In genomic region chr19:45973564-45974338, GRCh38 we compare ENCODE assay signal across 1 cellular context.
A peak's percentile ranks its signal among the peaks of the same experiment; 100 is the strongest.
TF ChIP-seq lines count a peak whose summit lies in the region.

A gene with protein sequence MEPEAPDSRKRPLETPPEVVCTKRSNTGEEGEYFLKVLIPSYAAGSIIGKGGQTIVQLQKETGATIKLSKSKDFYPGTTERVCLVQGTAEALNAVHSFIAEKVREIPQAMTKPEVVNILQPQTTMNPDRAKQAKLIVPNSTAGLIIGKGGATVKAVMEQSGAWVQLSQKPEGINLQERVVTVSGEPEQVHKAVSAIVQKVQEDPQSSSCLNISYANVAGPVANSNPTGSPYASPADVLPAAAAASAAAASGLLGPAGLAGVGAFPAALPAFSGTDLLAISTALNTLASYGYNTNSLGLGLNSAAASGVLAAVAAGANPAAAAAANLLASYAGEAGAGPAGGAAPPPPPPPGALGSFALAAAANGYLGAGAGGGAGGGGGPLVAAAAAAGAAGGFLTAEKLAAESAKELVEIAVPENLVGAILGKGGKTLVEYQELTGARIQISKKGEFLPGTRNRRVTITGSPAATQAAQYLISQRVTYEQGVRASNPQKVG (minus strand): TSS chr19:45973865. CDS start chr19:45973351, 514 bp downstream.

TF ChIP-seq in K562, 482 proteins besides CTCF, POLR2A, EP300 and RAD21 (continued from another document):
- TF ChIP-seq, protein P1, sequence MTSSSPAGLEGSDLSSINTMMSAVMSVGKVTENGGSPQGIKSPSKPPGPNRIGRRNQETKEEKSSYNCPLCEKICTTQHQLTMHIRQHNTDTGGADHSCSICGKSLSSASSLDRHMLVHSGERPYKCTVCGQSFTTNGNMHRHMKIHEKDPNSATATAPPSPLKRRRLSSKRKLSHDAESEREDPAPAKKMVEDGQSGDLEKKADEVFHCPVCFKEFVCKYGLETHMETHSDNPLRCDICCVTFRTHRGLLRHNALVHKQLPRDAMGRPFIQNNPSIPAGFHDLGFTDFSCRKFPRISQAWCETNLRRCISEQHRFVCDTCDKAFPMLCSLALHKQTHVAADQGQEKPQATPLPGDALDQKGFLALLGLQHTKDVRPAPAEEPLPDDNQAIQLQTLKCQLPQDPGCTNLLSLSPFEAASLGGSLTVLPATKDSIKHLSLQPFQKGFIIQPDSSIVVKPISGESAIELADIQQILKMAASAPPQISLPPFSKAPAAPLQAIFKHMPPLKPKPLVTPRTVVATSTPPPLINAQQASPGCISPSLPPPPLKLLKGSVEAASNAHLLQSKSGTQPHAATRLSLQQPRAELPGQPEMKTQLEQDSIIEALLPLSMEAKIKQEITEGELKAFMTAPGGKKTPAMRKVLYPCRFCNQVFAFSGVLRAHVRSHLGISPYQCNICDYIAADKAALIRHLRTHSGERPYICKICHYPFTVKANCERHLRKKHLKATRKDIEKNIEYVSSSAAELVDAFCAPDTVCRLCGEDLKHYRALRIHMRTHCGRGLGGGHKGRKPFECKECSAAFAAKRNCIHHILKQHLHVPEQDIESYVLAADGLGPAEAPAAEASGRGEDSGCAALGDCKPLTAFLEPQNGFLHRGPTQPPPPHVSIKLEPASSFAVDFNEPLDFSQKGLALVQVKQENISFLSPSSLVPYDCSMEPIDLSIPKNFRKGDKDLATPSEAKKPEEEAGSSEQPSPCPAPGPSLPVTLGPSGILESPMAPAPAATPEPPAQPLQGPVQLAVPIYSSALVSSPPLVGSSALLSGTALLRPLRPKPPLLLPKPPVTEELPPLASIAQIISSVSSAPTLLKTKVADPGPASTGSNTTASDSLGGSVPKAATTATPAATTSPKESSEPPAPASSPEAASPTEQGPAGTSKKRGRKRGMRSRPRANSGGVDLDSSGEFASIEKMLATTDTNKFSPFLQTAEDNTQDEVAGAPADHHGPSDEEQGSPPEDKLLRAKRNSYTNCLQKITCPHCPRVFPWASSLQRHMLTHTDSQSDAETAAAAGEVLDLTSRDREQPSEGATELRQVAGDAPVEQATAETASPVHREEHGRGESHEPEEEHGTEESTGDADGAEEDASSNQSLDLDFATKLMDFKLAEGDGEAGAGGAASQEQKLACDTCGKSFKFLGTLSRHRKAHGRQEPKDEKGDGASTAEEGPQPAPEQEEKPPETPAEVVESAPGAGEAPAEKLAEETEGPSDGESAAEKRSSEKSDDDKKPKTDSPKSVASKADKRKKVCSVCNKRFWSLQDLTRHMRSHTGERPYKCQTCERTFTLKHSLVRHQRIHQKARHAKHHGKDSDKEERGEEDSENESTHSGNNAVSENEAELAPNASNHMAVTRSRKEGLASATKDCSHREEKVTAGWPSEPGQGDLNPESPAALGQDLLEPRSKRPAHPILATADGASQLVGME (CRISPR knock-in tag; IDR thresholded peaks at IDR 0.05), result no peak
- TF ChIP-seq, protein P2, sequence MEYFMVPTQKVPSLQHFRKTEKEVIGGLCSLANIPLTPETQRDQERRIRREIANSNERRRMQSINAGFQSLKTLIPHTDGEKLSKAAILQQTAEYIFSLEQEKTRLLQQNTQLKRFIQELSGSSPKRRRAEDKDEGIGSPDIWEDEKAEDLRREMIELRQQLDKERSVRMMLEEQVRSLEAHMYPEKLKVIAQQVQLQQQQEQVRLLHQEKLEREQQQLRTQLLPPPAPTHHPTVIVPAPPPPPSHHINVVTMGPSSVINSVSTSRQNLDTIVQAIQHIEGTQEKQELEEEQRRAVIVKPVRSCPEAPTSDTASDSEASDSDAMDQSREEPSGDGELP (CRISPR knock-in tag; IDR thresholded peaks at IDR 0.05; ENCODE audit: borderline replicate concordance), result peak; percentile 19; the same call in 1 of the 2 replicates
- no peak for TF ChIP-seq EZH2 (IDR thresholded peaks at IDR 0.05; ENCODE audit: borderline replicate concordance, low read depth, low read length)
- peak; percentile 10 for TF ChIP-seq NFYB (IDR thresholded peaks at IDR 0.05; ENCODE audit: extremely low read depth, insufficient read length)
- peak in 1 of 2 experiments; percentile 13; a peak in 1 of 4 replicates for TF ChIP-seq NRF1 (conservative IDR thresholded peaks at IDR 0.05 in 1 of 2, IDR thresholded peaks at IDR 0.05 in 1 of 2)
- no peak for TF ChIP-seq KLF10 (CRISPR knock-in tag; IDR thresholded peaks at IDR 0.05)
- no peak for TF ChIP-seq HDAC2 (IDR thresholded peaks at IDR 0.05)
- no peak for TF ChIP-seq ZNF41 (CRISPR knock-in tag; conservative IDR thresholded peaks at IDR 0.05)
- TF ChIP-seq TAF9B (IDR thresholded peaks at IDR 0.05; ENCODE audit: partially characterized antibody), result no peak
- TF ChIP-seq POLR2G (IDR thresholded peaks at IDR 0.05; ENCODE audit: low read depth, low read length), result no peak
- no peak for TF ChIP-seq KHSRP (IDR thresholded peaks at IDR 0.05)
- TF ChIP-seq, protein P3, sequence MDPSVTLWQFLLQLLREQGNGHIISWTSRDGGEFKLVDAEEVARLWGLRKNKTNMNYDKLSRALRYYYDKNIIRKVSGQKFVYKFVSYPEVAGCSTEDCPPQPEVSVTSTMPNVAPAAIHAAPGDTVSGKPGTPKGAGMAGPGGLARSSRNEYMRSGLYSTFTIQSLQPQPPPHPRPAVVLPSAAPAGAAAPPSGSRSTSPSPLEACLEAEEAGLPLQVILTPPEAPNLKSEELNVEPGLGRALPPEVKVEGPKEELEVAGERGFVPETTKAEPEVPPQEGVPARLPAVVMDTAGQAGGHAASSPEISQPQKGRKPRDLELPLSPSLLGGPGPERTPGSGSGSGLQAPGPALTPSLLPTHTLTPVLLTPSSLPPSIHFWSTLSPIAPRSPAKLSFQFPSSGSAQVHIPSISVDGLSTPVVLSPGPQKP (CRISPR knock-in tag; IDR thresholded peaks at IDR 0.05), result no peak
- TF ChIP-seq RBM39 (optimal IDR thresholded peaks at IDR 0.05; ENCODE audit: low read depth, low read length), result no peak
- no peak for TF ChIP-seq PHTF2 (CRISPR knock-in tag; IDR thresholded peaks at IDR 0.05)
- no peak for TF ChIP-seq ZNF695 (CRISPR knock-in tag; IDR thresholded peaks at IDR 0.05)
- 0 out of 2 replicates have a peak, but pooled peaks have one; percentile 11 for TF ChIP-seq MAX (CRISPR knock-in tag; IDR thresholded peaks at IDR 0.05)
- TF ChIP-seq ZC3H11A (IDR thresholded peaks at IDR 0.05; ENCODE audit: low read depth, low read length), result no peak
- TF ChIP-seq SP1 (CRISPR knock-in tag; IDR thresholded peaks at IDR 0.05), result peak; percentile 79
- TF ChIP-seq IFI16 (CRISPR knock-in tag; IDR thresholded peaks at IDR 0.05), result no peak
- TF ChIP-seq MGA (IDR thresholded peaks at IDR 0.05), result no peak
- peak; percentile 32; the same call in 1 of the 2 replicates for TF ChIP-seq CREM (IDR thresholded peaks at IDR 0.05; ENCODE audit: low read depth)
- TF ChIP-seq, protein P4, sequence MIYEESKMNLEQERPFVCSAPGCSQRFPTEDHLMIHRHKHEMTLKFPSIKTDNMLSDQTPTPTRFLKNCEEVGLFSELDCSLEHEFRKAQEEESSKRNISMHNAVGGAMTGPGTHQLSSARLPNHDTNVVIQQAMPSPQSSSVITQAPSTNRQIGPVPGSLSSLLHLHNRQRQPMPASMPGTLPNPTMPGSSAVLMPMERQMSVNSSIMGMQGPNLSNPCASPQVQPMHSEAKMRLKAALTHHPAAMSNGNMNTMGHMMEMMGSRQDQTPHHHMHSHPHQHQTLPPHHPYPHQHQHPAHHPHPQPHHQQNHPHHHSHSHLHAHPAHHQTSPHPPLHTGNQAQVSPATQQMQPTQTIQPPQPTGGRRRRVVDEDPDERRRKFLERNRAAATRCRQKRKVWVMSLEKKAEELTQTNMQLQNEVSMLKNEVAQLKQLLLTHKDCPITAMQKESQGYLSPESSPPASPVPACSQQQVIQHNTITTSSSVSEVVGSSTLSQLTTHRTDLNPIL (CRISPR knock-in tag; IDR thresholded peaks at IDR 0.05), result no peak
- no peak for TF ChIP-seq SMAD2 (IDR thresholded peaks at IDR 0.05; ENCODE audit: low read depth, low read length)
- no peak for TF ChIP-seq SMARCB1 (IDR thresholded peaks at IDR 0.05; ENCODE audit: insufficient read length, low read depth)
- no peak for TF ChIP-seq SRSF9 (IDR thresholded peaks at IDR 0.05; ENCODE audit: borderline replicate concordance, low read depth, low read length)
- TF ChIP-seq COPS2 (conservative IDR thresholded peaks at IDR 0.05), result no peak
- no peak for TF ChIP-seq SIX5 (IDR thresholded peaks at IDR 0.05; ENCODE audit: borderline replicate concordance in 1 of 2, insufficient read depth in 1 of 2, low read depth in 1 of 2, low read length in 2 of 2)
- TF ChIP-seq MTF1 (CRISPR knock-in tag; IDR thresholded peaks at IDR 0.05; ENCODE audit: borderline replicate concordance), result no peak
- no peak for TF ChIP-seq ATF1 (CRISPR knock-in tag; IDR thresholded peaks at IDR 0.05)
- TF ChIP-seq ATF1 (tag; IDR thresholded peaks at IDR 0.05), result peak; percentile 44; the same call in 1 of the 2 replicates
- TF ChIP-seq ADNP (tag; IDR thresholded peaks at IDR 0.05), result peak; percentile 29; the same call in 1 of the 2 replicates
- TF ChIP-seq RHOXF2B (CRISPR knock-in tag; conservative IDR thresholded peaks at IDR 0.05), result no peak
- TF ChIP-seq HIVEP1 (CRISPR knock-in tag; IDR thresholded peaks at IDR 0.05), result no peak
- no peak for TF ChIP-seq ZBTB17 (CRISPR knock-in tag; IDR thresholded peaks at IDR 0.05)
- TF ChIP-seq FOXK2 (conservative IDR thresholded peaks at IDR 0.05 in 1 of 2, IDR thresholded peaks at IDR 0.05 in 1 of 2; ENCODE audit: low read depth in 2 of 2), result no peak
